Comparison of ENCODE assay signal across 12 cellular contexts in the genomic region with DNA sequence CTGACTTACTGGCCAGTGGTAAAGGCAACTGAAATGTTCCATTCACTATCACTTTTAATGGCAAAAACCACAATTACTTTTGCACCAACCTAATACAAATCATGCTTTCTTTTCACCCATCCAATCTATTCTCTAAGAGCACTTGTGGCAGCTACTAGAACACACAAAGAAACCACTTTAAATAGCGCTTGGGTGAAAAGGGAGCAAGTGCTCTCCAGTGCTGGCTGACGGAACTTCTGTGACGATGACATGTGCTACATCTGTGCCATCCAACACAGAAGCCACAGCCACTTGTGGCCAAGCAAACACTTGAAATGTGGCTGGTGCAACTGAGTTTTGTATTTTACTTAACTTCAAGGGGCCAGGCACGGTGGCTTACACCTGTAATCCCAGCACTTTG. TPM values are rescaled to one million over a fixed set of nuclear protein-coding genes. Genes with fewer than 3 reads are reported as not detected.
DNase-seq lines count a peak whose midpoint lies in the region; ATAC-seq lines count a peak whose summit lies in the region.
"Had no signal": no experiment of that assay in that cellular context is flagged by ENCODE, and none has a peak within 500 bp of the region (broad histone marks: within the 10 kb centered on the region; RNA-seq: fewer than 3 reads in every experiment).

No MANE protein-coding gene starts in this region.

- H3K27me3 ChIP-seq in BLaER1: no peaks in the 10 kb centered on the region
- no peaks in the 10 kb centered on the region for H3K27me3 ChIP-seq in GM23248 (replicated peaks; ENCODE audit: insufficient read depth)
- H3K27me3 ChIP-seq: vagina had no signal

- peak overlapping the region in 1 of 2 donors; percentile 40 for H3K27ac Mint-ChIP-seq in natural killer cell treated with Interleukin-12 subunit alpha and Interleukin-12 subunit beta and Interleukin-15 and Interleukin-18, amount 100 ng/mL, for 72 hours

- H3K4me1 Mint-ChIP-seq in natural killer cell treated with Interleukin-12 subunit alpha and Interleukin-12 subunit beta and Interleukin-15 and Interleukin-18, amount 100 ng/mL, for 72 hours (ENCODE audit: low read depth in 2 of 2): peaks cover 60 to 62% of the 10 kb centered on the region in 2 donors

- no peaks in the 10 kb centered on the region for H4K20me1 ChIP-seq in BLaER1
- H4K20me1 ChIP-seq in GM23248 (ENCODE audit: insufficient read depth): no peaks in the 10 kb centered on the region

- no peaks in the 10 kb centered on the region for H3K9me3 Mint-ChIP-seq in natural killer cell treated with Interleukin-12 subunit alpha and Interleukin-12 subunit beta and Interleukin-15 and Interleukin-18, amount 100 ng/mL, for 72 hours
- H3K9me3 Mint-ChIP-seq: CD4-positive, CD25-positive, alpha-beta regulatory T cell had no signal

- H3K9me3 ChIP-seq in BLaER1 (no peaks in the 10 kb centered on the region), GM23248 (ENCODE audit: low read depth) (no peaks in the 10 kb centered on the region)
- H3K9me3 ChIP-seq: vagina had no signal

- H3K27me3 Mint-ChIP-seq in natural killer cell treated with Interleukin-12 subunit alpha and Interleukin-12 subunit beta and Interleukin-15 and Interleukin-18, amount 100 ng/mL, for 72 hours: no peaks in the 10 kb centered on the region
- H3K27me3 Mint-ChIP-seq: CD4-positive, CD25-positive, alpha-beta regulatory T cell had no signal

- peaks cover 62% of the 10 kb centered on the region for H3F3A ChIP-seq in GM23248 (ENCODE audit: insufficient read depth)

- peak; percentile 87 for DNase-seq in DMS79 (lab: John Stamatoyannopoulos, UW)
- peak; percentile 77 for DNase-seq in SK-MEL-5 (ENCODE audit: low read depth, low spot score)
- DNase-seq in natural killer cell treated with Interleukin-12 subunit alpha and Interleukin-12 subunit beta and Interleukin-15 and Interleukin-18, amount 100 ng/mL, for 72 hours (ENCODE audit: low spot score): no peak
- DNase-seq in GM23248: no peak
- no peak for DNase-seq in AG08395 (ENCODE audit: low spot score)
- DNase-seq in DMS114 treated with DMSO at 0.1 percent for 48 hours (lab: John Stamatoyannopoulos, UW; ENCODE audit: unreplicated experiment): no peak
- DNase-seq: CD4-positive, CD25-positive, alpha-beta regulatory T cell; NCI-H2171 treated with DMSO at 0.1 percent for 48 hours had no signal

- H3K36me3 ChIP-seq in BLaER1: no peaks in the 10 kb centered on the region
- no peaks in the 10 kb centered on the region for H3K36me3 ChIP-seq in GM23248 (ENCODE audit: low read depth)
- H3K36me3 ChIP-seq: vagina had no signal

- H3K9ac ChIP-seq in BLaER1: no peak overlapping the region
- H3K9ac ChIP-seq in GM23248: no peak overlapping the region

- peaks cover 4% of the 10 kb centered on the region for H3K36me3 Mint-ChIP-seq in natural killer cell treated with Interleukin-12 subunit alpha and Interleukin-12 subunit beta and Interleukin-15 and Interleukin-18, amount 100 ng/mL, for 72 hours

- 79 to 83% methylated on average over 4 of the region's 4 CpGs for WGBS in GM23248 (ENCODE audit: low coverage in 1 of 2, low lambda C conversion rate in 2 of 2, missing lambda C conversion rate in 2 of 2), 2 experiments

- peak overlapping the region; percentile 1 for H3K4me3 Mint-ChIP-seq in natural killer cell treated with Interleukin-12 subunit alpha and Interleukin-12 subunit beta and Interleukin-15 and Interleukin-18, amount 100 ng/mL, for 72 hours
- H3K4me3 Mint-ChIP-seq: CD4-positive, CD25-positive, alpha-beta regulatory T cell had no signal

- peak in 1 of 2 donors; percentile 48 for ATAC-seq in natural killer cell treated with Interleukin-12 subunit alpha and Interleukin-12 subunit beta and Interleukin-15 and Interleukin-18, amount 100 ng/mL, for 72 hours
- no peak for ATAC-seq in HG03378 (IDR thresholded peaks at IDR 0.05; ENCODE audit: unreplicated experiment)

- H3K4me1 ChIP-seq in BLaER1: peaks cover 47% of the 10 kb centered on the region
- H3K4me1 ChIP-seq in GM23248 (ENCODE audit: insufficient read depth): peaks cover 71% of the 10 kb centered on the region

- H2AFZ ChIP-seq in GM23248: no peak overlapping the region

- H3K79me2 ChIP-seq in GM23248 (ENCODE audit: insufficient read depth): peaks cover 72% of the 10 kb centered on the region

- in situ Hi-C loops in SK-MEL-5 (cut with HindIII; ENCODE audit: low pct_unique_long_range_greater_than_20kb, low sequenced_read_pairs): no loop called here
- in situ Hi-C loops in GM23248 (cut with MboI): no loop called here

- peak overlapping the region; percentile 79 for H3K4me2 ChIP-seq in BLaER1
- H3K4me2 ChIP-seq in GM23248 (ENCODE audit: unreplicated experiment): no peak overlapping the region

- H3K4me3 ChIP-seq in BLaER1 (no peak overlapping the region), GM23248 (no peak overlapping the region)
- H3K4me3 ChIP-seq: vagina had no signal

- no peak overlapping the region for H3K27ac ChIP-seq in BLaER1
- no peak overlapping the region for H3K27ac ChIP-seq in GM23248
- H3K27ac ChIP-seq: epithelial cell of prostate, vagina had no signal

- H3K9me2 ChIP-seq in GM23248 (ENCODE audit: insufficient read depth): no peaks in the 10 kb centered on the region

RNA-seq across cellular contexts. Expression of a gene that starts 18.9 kb away (rescaled TPM):
- total RNA-seq in SK-MEL-5 (2014; rRNA removed; shearing (Covaris generic)): 48.2 and 49.3 TPM in 2 replicates
- 83.2 and 101 TPM in 2 replicates for polyA plus RNA-seq in SK-MEL-5 (2015; cell fraction: cytosol; rRNA removed)
- 57.7 and 70.2 TPM in 2 replicates for polyA plus RNA-seq in SK-MEL-5 (2015; cell fraction: nucleus; rRNA removed)
- 100 to 1,000 TPM in 1 of 2 donors, 10 to 100 TPM in 1; 58.5 to 165 TPM for total RNA-seq in natural killer cell treated with Interleukin-12 subunit alpha and Interleukin-12 subunit beta and Interleukin-15 and Interleukin-18, amount 100 ng/mL, for 72 hours
- total RNA-seq in GM23248 (2014; rRNA removed; shearing (Covaris generic)): 39.2 and 69.2 TPM in 2 replicates
- polyA plus RNA-seq in GM23248 (2016; fragmentation: Nextera tagmentation; extraction: Ambion mirVana): 35.9 and 37.8 TPM in 2 replicates

Comparison
In these comparisons a context has a peak if more than half of its experiments do, and no peak if none do; other contexts are left out.
1. DNase-seq: peak in DMS79 (single experiment) and SK-MEL-5 (single experiment); none in natural killer cell treated with Interleukin-12 subunit alpha and Interleukin-12 subunit beta and Interleukin-15 and Interleukin-18, amount 100 ng/mL, for 72 hours (single experiment), GM23248 (single experiment), AG08395 (single experiment) and DMS114 treated with DMSO at 0.1 percent for 48 hours (single experiment).